In the genomic region with DNA sequence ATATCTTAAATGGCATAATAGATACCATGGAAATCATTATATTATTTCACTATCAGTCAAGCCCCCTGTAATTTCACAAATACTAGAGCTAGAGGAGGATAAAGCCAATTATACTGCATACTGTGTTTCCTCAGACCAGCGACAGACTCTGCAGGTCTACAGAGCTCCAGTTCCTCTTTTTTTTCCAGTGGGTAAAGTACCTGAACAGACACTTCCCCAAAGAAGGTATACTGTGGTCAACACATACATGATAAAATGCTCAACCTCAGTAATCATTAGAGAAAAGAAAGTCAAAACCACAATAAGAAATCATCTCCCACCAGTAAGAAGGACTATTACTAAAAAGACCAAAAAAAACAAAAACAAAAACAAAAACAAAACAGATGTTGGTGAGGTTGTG, we compare ENCODE assay signal across 17 cellular contexts. TPM values are rescaled to one million over a fixed set of nuclear protein-coding genes. Genes with fewer than 3 reads are reported as not detected.
A peak's percentile ranks its signal among the peaks of the same experiment; 100 is the strongest.
DNase-seq lines count a peak whose midpoint lies in the region; ATAC-seq, FAIRE-seq and TF ChIP-seq lines count a peak whose summit lies in the region.
"Had no signal": no experiment of that assay in that cellular context is flagged by ENCODE, and none has a peak within 500 bp of the region (broad histone marks: within the 10 kb centered on the region; RNA-seq: fewer than 3 reads in every experiment).

No MANE protein-coding gene starts in this region.

- ATAC-seq in GM19455 (IDR thresholded peaks at IDR 0.05; ENCODE audit: unreplicated experiment) (peak; percentile 68), HG02763 (IDR thresholded peaks at IDR 0.05; ENCODE audit: unreplicated experiment) (peak; percentile 76), HG03457 (IDR thresholded peaks at IDR 0.05; ENCODE audit: unreplicated experiment) (peak; percentile 98), GM21737 (IDR thresholded peaks at IDR 0.05; ENCODE audit: unreplicated experiment) (no peak)
- ATAC-seq: A549, gastrocnemius medialis, mucosa of descending colon had no signal

- no peaks in the 10 kb centered on the region for H3K27me3 Mint-ChIP-seq in activated T-cell treated with anti-CD3 and anti-CD28 coated beads, Interleukin-2, amount 50 U/mL, for 24 hours

- no peaks in the 10 kb centered on the region for H3K36me3 Mint-ChIP-seq in activated T-cell treated with anti-CD3 and anti-CD28 coated beads, Interleukin-2, amount 50 U/mL, for 24 hours (ENCODE audit: low read depth)

- no peaks in the 10 kb centered on the region for H3K9me3 Mint-ChIP-seq in activated T-cell treated with anti-CD3 and anti-CD28 coated beads, Interleukin-2, amount 50 U/mL, for 24 hours
- H3K9me3 Mint-ChIP-seq: activated T-helper 2 cell treated with anti-CD3 and anti-CD28 coated beads, Interferon-gamma antibody, Interleukin-2, Interleukin-4, amounts not matched to agents 10 μg/mL and 5 μg/mL and 100 μg/mL, durations not matched to agents 14 hours and 24 hours and 36 hours; T-helper 2 cell treated with Interferon-gamma antibody and Interleukin-4, amounts not matched to agents 5 μg/mL and 100 μg/mL, for 36 hours had no signal

- no peak overlapping the region for H3K9ac ChIP-seq in trophoblast cell (ENCODE audit: low read length)

- no peaks in the 10 kb centered on the region for H3K79me1 ChIP-seq in trophoblast cell (ENCODE audit: low read length)

- no peaks in the 10 kb centered on the region for H3K4me1 ChIP-seq in trophoblast cell (ENCODE audit: control insufficient read depth in 1 of 2, insufficient read depth in 2 of 2, low read length in 2 of 2)
- H3K4me1 ChIP-seq: A549, Caco-2, gastrocnemius medialis, Peyer's patch had no signal

- no peak overlapping the region for H2BK12ac ChIP-seq in trophoblast cell (ENCODE audit: low read length)

- FAIRE-seq in GM12891 (lab: Jason Lieb, UNC), result no peak
- FAIRE-seq: A549 had no signal

- no peak overlapping the region for H3K23ac ChIP-seq in trophoblast cell (ENCODE audit: low read length)

- no peaks in the 10 kb centered on the region for H3K9me3 ChIP-seq in trophoblast cell (ENCODE audit: insufficient read depth, low read depth, low read length)
- H3K9me3 ChIP-seq: A549, Caco-2, gastrocnemius medialis, mucosa of descending colon, Peyer's patch, upper lobe of left lung had no signal

- H4K91ac ChIP-seq in trophoblast cell (ENCODE audit: low read depth, low read length), result no peak overlapping the region

- no peaks in the 10 kb centered on the region for H3K4me1 Mint-ChIP-seq in activated T-cell treated with anti-CD3 and anti-CD28 coated beads, Interleukin-2, amount 50 U/mL, for 24 hours (ENCODE audit: low read depth)

- H2BK5ac ChIP-seq in trophoblast cell (ENCODE audit: low read depth, low read length, poor library complexity), result no peak overlapping the region

- H3K4ac ChIP-seq in trophoblast cell (ENCODE audit: low read depth, low read length), result no peak overlapping the region

- H3K18ac ChIP-seq in trophoblast cell (ENCODE audit: low read length), result no peak overlapping the region

- whole genome bisulfite sequencing in trophoblast cell (ENCODE audit: extremely low coverage, insufficient coverage, insufficient read length), result no CpG with 5 or more reads among the region's 1 CpG

- TF ChIP-seq POLR2A in GM12891 (IDR thresholded peaks at IDR 0.05; ENCODE audit: low read depth, low read length), result no peak

- H3K4me3 Mint-ChIP-seq in activated T-cell treated with anti-CD3 and anti-CD28 coated beads, Interleukin-2, amount 50 U/mL, for 24 hours, result no peak overlapping the region
- H3K4me3 Mint-ChIP-seq: T-helper 2 cell treated with Interferon-gamma antibody and Interleukin-4, amounts not matched to agents 5 μg/mL and 100 μg/mL, for 36 hours had no signal

- no peak overlapping the region for H4K12ac ChIP-seq in trophoblast cell (ENCODE audit: low read depth, low read length)

- H3K27ac Mint-ChIP-seq in activated T-cell treated with anti-CD3 and anti-CD28 coated beads, Interleukin-2, amount 50 U/mL, for 24 hours, result no peak overlapping the region
- H3K27ac Mint-ChIP-seq: activated T-helper 2 cell treated with anti-CD3 and anti-CD28 coated beads, Interferon-gamma antibody, Interleukin-2, Interleukin-4, amounts not matched to agents 10 μg/mL and 5 μg/mL and 100 μg/mL, durations not matched to agents 14 hours and 24 hours and 36 hours; T-helper 2 cell treated with Interferon-gamma antibody and Interleukin-4, amounts not matched to agents 5 μg/mL and 100 μg/mL, for 36 hours had no signal

- no peaks in the 10 kb centered on the region for H3K79me2 ChIP-seq in trophoblast cell (ENCODE audit: control insufficient read depth, insufficient read depth, low read length, poor library complexity)

- H2AFZ ChIP-seq in trophoblast cell (ENCODE audit: insufficient read depth, low read length, poor library complexity), result no peak overlapping the region

- H2BK120ac ChIP-seq in trophoblast cell (ENCODE audit: insufficient read depth, low read length, poor library complexity), result no peak overlapping the region

- H3K36me3 ChIP-seq in trophoblast cell (ENCODE audit: control insufficient read depth in 1 of 2, insufficient read depth in 2 of 2, low read length in 2 of 2), result no peaks in the 10 kb centered on the region
- H3K36me3 ChIP-seq: gastrocnemius medialis, Peyer's patch, upper lobe of left lung had no signal

- H4K8ac ChIP-seq in trophoblast cell (ENCODE audit: low read depth, low read length), result no peak overlapping the region

- H3K4me3 ChIP-seq in trophoblast cell (ENCODE audit: low read depth, low read length), result no peak overlapping the region
- H3K4me3 ChIP-seq: A549, gastrocnemius medialis, mucosa of descending colon, Peyer's patch, upper lobe of left lung had no signal

- H3K14ac ChIP-seq in trophoblast cell (ENCODE audit: low read length), result no peak overlapping the region

- no peak overlapping the region for H3K27ac ChIP-seq in trophoblast cell (ENCODE audit: low read depth, low read length)
- H3K27ac ChIP-seq: A549, gastrocnemius medialis, Peyer's patch, upper lobe of left lung had no signal

- H2AK5ac ChIP-seq in trophoblast cell (ENCODE audit: low read length), result no peak overlapping the region

- H3K27me3 ChIP-seq in trophoblast cell (ENCODE audit: insufficient read depth, low read length), result no peaks in the 10 kb centered on the region
- H3K27me3 ChIP-seq: gastrocnemius medialis, Peyer's patch, upper lobe of left lung had no signal

- DNase-seq in GM12891 (ENCODE audit: insufficient read length, low spot score) (no peak), trophoblast cell (no peak), DMS153 (lab: John Stamatoyannopoulos, UW) (no peak)
- no peak for DNase-seq in activated T-cell treated with anti-CD3 and anti-CD28 coated beads, Interleukin-2, amount 50 U/mL, for 24 hours
- DNase-seq: Caco-2, gastrocnemius medialis, mucosa of descending colon, Peyer's patch, posterior cingulate gyrus, upper lobe of left lung had no signal

- H3K4me2 ChIP-seq in trophoblast cell (ENCODE audit: low read length), result no peak overlapping the region
- H3K4me2 ChIP-seq: A549 had no signal

TF ChIP-seq in GM12891, 5 proteins besides CTCF, POLR2A, EP300 and RAD21:
- TF ChIP-seq PAX5 (IDR thresholded peaks at IDR 0.05; ENCODE audit: insufficient read depth, low read length, severe bottlenecking) (no peak), SPI1 (IDR thresholded peaks at IDR 0.05; ENCODE audit: low read depth, low read length) (peak; percentile 91)

RNA-seq across cellular contexts. Expression of a gene that starts 44.6 kb away (rescaled TPM):
- polyA plus RNA-seq in GM12891 (2012; ENCODE audit: low read depth, missing spikeins), result not detected
- 0.01 and 0.04 TPM in 2 replicates for polyA plus RNA-seq in trophoblast cell (2013)
- polyA plus RNA-seq: A549 had no signal
